8 cellular contexts compared by ENCODE assay signal in the genomic region with DNA sequence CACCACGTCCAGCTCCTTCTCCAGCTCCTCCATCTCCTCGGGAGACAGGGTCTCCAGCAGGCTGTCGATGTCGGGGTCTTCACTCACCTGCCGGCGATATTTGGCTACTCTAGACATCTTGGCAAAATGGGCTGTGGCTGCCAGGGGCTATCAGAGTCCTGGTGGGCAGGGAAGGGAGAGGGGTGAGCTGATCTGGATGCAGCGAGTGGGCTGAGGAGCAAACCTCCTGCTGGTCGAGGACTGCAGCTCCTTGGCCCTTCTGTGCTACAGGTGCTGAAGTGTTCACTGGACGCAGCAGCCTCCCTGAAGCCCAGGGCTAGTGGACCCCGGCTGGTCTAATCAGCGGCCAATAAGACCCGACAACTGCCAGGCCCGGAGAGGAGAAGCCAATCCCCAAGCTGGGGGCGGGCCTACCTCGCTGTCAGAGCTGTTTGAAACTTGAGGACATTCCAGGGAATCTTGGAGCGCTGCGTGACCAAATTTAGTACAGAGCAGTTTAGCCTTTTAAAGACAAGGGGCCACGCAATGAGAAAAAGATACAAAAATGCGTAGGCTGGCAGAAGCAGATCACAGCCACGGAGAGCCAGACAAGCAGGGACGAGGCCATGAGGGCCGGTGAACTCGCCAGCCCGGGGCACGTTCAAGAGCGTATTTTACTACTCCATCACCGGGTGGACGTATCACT. TPM values are rescaled to one million over a fixed set of nuclear protein-coding genes. Genes with fewer than 3 reads are reported as not detected.
DNase-seq lines count a peak whose midpoint lies in the region; ATAC-seq, FAIRE-seq and TF ChIP-seq lines count a peak whose summit lies in the region.

A gene (minus strand): TSS at position 325 of the 685 bp plus-strand sequence. CDS start 208 bp downstream, at position 117.

- no peak for TF ChIP-seq EP300 in HepG2 (IDR thresholded peaks at IDR 0.05; ENCODE audit: low read depth in 2 of 2, low read length in 2 of 2)
- TF ChIP-seq EP300 in HepG2 (CRISPR knock-in tag; IDR thresholded peaks at IDR 0.05; ENCODE audit: borderline replicate concordance), result no peak

- no peak within 1 kb of the TSS for H3K27ac Mint-ChIP-seq in T-helper 2 cell treated with Interferon-gamma antibody and Interleukin-4, amounts not matched to agents 5 μg/mL and 100 μg/mL, for 36 hours
- peak within 1 kb of the TSS in 1 of 2 donors; percentile 1 for H3K27ac Mint-ChIP-seq in effector memory CD8-positive, alpha-beta T cell
- H3K27ac Mint-ChIP-seq in stimulated activated memory B cell treated with anti-CD40 and anti-IgM and Interleukin-4, amounts not matched to agents 10 μg/mL and 1 μg/mL and 100 μg/mL, for 72 hours, result peak within 1 kb of the TSS; percentile 54

- CTCF ChIA-PET in PC-3 (lab: Charles Lee) (interaction anchor here (1.4 kb wide), 1 partner anchor 50 kb away, joined by 3 read pairs; no protein-coding TSS in a partner anchor), HepG2 (lab: Yijun Ruan, JAX; ENCODE audit: low intra/inter-chr PET ratio, low total read pairs) (no interaction called here)

- H3K36me3 Mint-ChIP-seq in T-helper 2 cell treated with Interferon-gamma antibody and Interleukin-4, amounts not matched to agents 5 μg/mL and 100 μg/mL, for 36 hours (ENCODE audit: low read depth), result no peaks in the 10 kb centered on the region
- H3K36me3 Mint-ChIP-seq in effector memory CD8-positive, alpha-beta T cell (ENCODE audit: insufficient read depth), result peaks cover 6% of the 10 kb centered on the region
- no peaks in the 10 kb centered on the region for H3K36me3 Mint-ChIP-seq in stimulated activated memory B cell treated with anti-CD40 and anti-IgM and Interleukin-4, amounts not matched to agents 10 μg/mL and 1 μg/mL and 100 μg/mL, for 72 hours

- 5% methylated on average over 18 of the region's 28 CpGs for WGBS in HepG2 (ENCODE audit: low lambda C conversion rate)

- TF ChIP-seq POLR2A in HepG2 (IDR thresholded peaks at IDR 0.05; ENCODE audit: insufficient read depth in 1 of 2, low read depth in 2 of 2, low read length in 2 of 2), result no peak

- no peaks in the 10 kb centered on the region for H3K9me3 Mint-ChIP-seq in T-helper 2 cell treated with Interferon-gamma antibody and Interleukin-4, amounts not matched to agents 5 μg/mL and 100 μg/mL, for 36 hours
- no peaks in the 10 kb centered on the region for H3K9me3 Mint-ChIP-seq in effector memory CD8-positive, alpha-beta T cell
- H3K9me3 Mint-ChIP-seq in stimulated activated memory B cell treated with anti-CD40 and anti-IgM and Interleukin-4, amounts not matched to agents 10 μg/mL and 1 μg/mL and 100 μg/mL, for 72 hours, result no peaks in the 10 kb centered on the region

- peaks cover 61% of the 10 kb centered on the region for H3K27me3 Mint-ChIP-seq in T-helper 2 cell treated with Interferon-gamma antibody and Interleukin-4, amounts not matched to agents 5 μg/mL and 100 μg/mL, for 36 hours (ENCODE audit: low read depth)
- H3K27me3 Mint-ChIP-seq in effector memory CD8-positive, alpha-beta T cell, result peaks cover 61 to 62% of the 10 kb centered on the region in 2 donors
- H3K27me3 Mint-ChIP-seq in stimulated activated memory B cell treated with anti-CD40 and anti-IgM and Interleukin-4, amounts not matched to agents 10 μg/mL and 1 μg/mL and 100 μg/mL, for 72 hours, result peaks cover 36% of the 10 kb centered on the region

- no peaks in the 10 kb centered on the region for H3K36me3 ChIP-seq in PC-3 (ENCODE audit: low read depth, low read length)
- no peaks in the 10 kb centered on the region for H3K36me3 ChIP-seq in HepG2 (replicated peaks in 1 of 2; ENCODE audit: control insufficient read depth in 1 of 2, insufficient read depth in 2 of 2, low read length in 2 of 2)

- H3K4me3 Mint-ChIP-seq in T-helper 2 cell treated with Interferon-gamma antibody and Interleukin-4, amounts not matched to agents 5 μg/mL and 100 μg/mL, for 36 hours, result peak within 1 kb of the TSS; percentile 10
- peak within 1 kb of the TSS; percentile 48 to 57 for H3K4me3 Mint-ChIP-seq in effector memory CD8-positive, alpha-beta T cell
- peak within 1 kb of the TSS; percentile 76 for H3K4me3 Mint-ChIP-seq in stimulated activated memory B cell treated with anti-CD40 and anti-IgM and Interleukin-4, amounts not matched to agents 10 μg/mL and 1 μg/mL and 100 μg/mL, for 72 hours

- H3K4me2 ChIP-seq in PC-3 (ENCODE audit: low read length) (peak within 1 kb of the TSS; percentile 83), HepG2 (ENCODE audit: low read depth, low read length) (peak within 1 kb of the TSS; percentile 87)

- no peaks in the 10 kb centered on the region for H3K79me2 ChIP-seq in PC-3 (ENCODE audit: low read length)
- H3K79me2 ChIP-seq in HepG2 (ENCODE audit: insufficient read depth, low read length), result no peaks in the 10 kb centered on the region

- POLR2A ChIA-PET in PC-3 (lab: Charles Lee; ENCODE audit: unreplicated experiment), result interaction anchor here (0.6 kb wide), 3 partner anchors 16 to 58 kb away, joined by 3 to 7 read pairs (median 4); a partner anchor contains a TSS
- POLR2A ChIA-PET in HepG2 (lab: Yijun Ruan, JAX), result interaction anchor here (0.9 to 2.3 kb wide), 2 partner anchors 9 to 64 kb away, joined by 3 to 12 read pairs; a partner anchor contains a TSS

- TF ChIP-seq CTCF in PC-3 (conservative IDR thresholded peaks at IDR 0.05; ENCODE audit: low read depth, low read length) (no peak), HepG2 (CRISPR knock-in tag; IDR thresholded peaks at IDR 0.05) (no peak)

- H4K20me1 ChIP-seq in PC-3 (ENCODE audit: low read length) (no peaks in the 10 kb centered on the region), HepG2 (ENCODE audit: insufficient read depth, low read length) (no peaks in the 10 kb centered on the region)

- no peaks in the 10 kb centered on the region for H3K9me2 ChIP-seq in PC-3 (replicated peaks; ENCODE audit: low read length)

- TF ChIP-seq RAD21 in HepG2 (CRISPR knock-in tag; IDR thresholded peaks at IDR 0.05), result no peak

- in situ Hi-C loops in HepG2 (cut with HindIII; ENCODE audit: extremely low pct_ligation_motif_present, low pct_unique_long_range_greater_than_20kb), result no loop called here

- peaks cover 7% of the 10 kb centered on the region for H3K4me1 Mint-ChIP-seq in T-helper 2 cell treated with Interferon-gamma antibody and Interleukin-4, amounts not matched to agents 5 μg/mL and 100 μg/mL, for 36 hours (ENCODE audit: low read depth)
- H3K4me1 Mint-ChIP-seq in effector memory CD8-positive, alpha-beta T cell (ENCODE audit: low read depth in 2 of 2), result peaks cover 4 to 9% of the 10 kb centered on the region in 2 donors
- H3K4me1 Mint-ChIP-seq in stimulated activated memory B cell treated with anti-CD40 and anti-IgM and Interleukin-4, amounts not matched to agents 10 μg/mL and 1 μg/mL and 100 μg/mL, for 72 hours, result peaks cover 15% of the 10 kb centered on the region

- FAIRE-seq in HepG2 (lab: Jason Lieb, UNC), result peak; percentile 54

- H3K9ac ChIP-seq in PC-3 (ENCODE audit: low read length) (no peak within 1 kb of the TSS), HepG2 (ENCODE audit: insufficient read depth, low read depth, low read length) (no peak within 1 kb of the TSS; the same call in 1 of the 2 replicates)

- ATAC-seq in PC-3, result peak; percentile 97
- peak; percentile 36 for ATAC-seq in effector memory CD8-positive, alpha-beta T cell (replicated peaks)
- peak; percentile 93 for ATAC-seq in HepG2
- ATAC-seq in stimulated activated memory B cell treated with anti-CD40 and anti-IgM and Interleukin-4, amounts not matched to agents 10 μg/mL and 1 μg/mL and 100 μg/mL, for 72 hours, result peak; percentile 49

- H2AFZ ChIP-seq in PC-3 (ENCODE audit: low read length) (peak within 1 kb of the TSS; percentile 88), HepG2 (ENCODE audit: low read length) (no peak within 1 kb of the TSS)

- H3K9me3 ChIP-seq in PC-3 (ENCODE audit: low read length), result no peaks in the 10 kb centered on the region
- no peaks in the 10 kb centered on the region for H3K9me3 ChIP-seq in HepG2 (ENCODE audit: low read length)

- peak within 1 kb of the TSS; percentile 66 for H3K4me3 ChIP-seq in PC-3 (ENCODE audit: low read length)
- peak within 1 kb of the TSS; percentile 20 to 63 (median 44); a peak in 5 of 6 replicates for H3K4me3 ChIP-seq in HepG2 (replicated peaks in 1 of 3; ENCODE audit: insufficient read depth in 1 of 3, low read depth in 2 of 3, low read length in 3 of 3)

- intact Hi-C loops in PC-3 (cut with micrococcal nuclease), result no loop called here
- intact Hi-C loops in HepG2 (cut with micrococcal nuclease; ENCODE audit: unreplicated experiment), result no loop called here

- H3K27ac ChIP-seq in PC-3 (ENCODE audit: low read length) (no peak within 1 kb of the TSS), HepG2 (ENCODE audit: extremely low read length, insufficient read depth, low read length) (no peak within 1 kb of the TSS)

- BruUV-seq in PC-3 (replicated peaks; lab: Mats Ljungman, UMichigan) (no TSS peak), HepG2 (replicated peaks; lab: Mats Ljungman, UMichigan) (no TSS peak)

- H3K4me1 ChIP-seq in PC-3 (ENCODE audit: insufficient read depth, low read length) (no peaks in the 10 kb centered on the region; the same call in 1 of the 2 replicates), HepG2 (ENCODE audit: insufficient read depth, low read length) (peaks cover 29% of the 10 kb centered on the region)

- DNase-seq in T-helper 2 cell treated with Interferon-gamma antibody and Interleukin-4, amounts not matched to agents 5 μg/mL and 100 μg/mL, for 36 hours (ENCODE audit: low spot score), result no peak
- DNase-seq in T-helper 2 cell (no peak), PC-3 (peak; percentile 64), HepG2 (ENCODE audit: low spot score) (peak; percentile 52), activated gamma-delta T cell treated with Interleukin-2 at 50 U/mL for 16 hours (no peak), GM19240 (ENCODE audit: insufficient read length, low spot score) (no peak)
- no peak for DNase-seq in effector memory CD8-positive, alpha-beta T cell

- H3F3A ChIP-seq in PC-3 (ENCODE audit: low read length, unreplicated experiment), result no peaks in the 10 kb centered on the region

- H3K27me3 ChIP-seq in PC-3 (ENCODE audit: low read length) (no peaks in the 10 kb centered on the region), HepG2 (ENCODE audit: control insufficient read depth in 1 of 2, insufficient read depth in 2 of 2, low read length in 2 of 2) (peaks cover 1 to 39% of the 10 kb centered on the region in 2 experiments; a peak in 3 of 5 replicates)

RNA-seq across cellular contexts. Expression of the gene that starts here (rescaled TPM):
- total RNA-seq in PC-3 (2014; rRNA removed), result 0.06 and 0.07 TPM in 2 replicates
- not detected in 2 replicates for total RNA-seq in HepG2 (2016; rRNA removed; fragmentation: Illumina TruSeq; extraction: Trizol)
- total RNA-seq in HepG2 (2016; cell fraction: cytosol; rRNA removed; fragmentation: Illumina TruSeq; extraction: Trizol; ENCODE audit: low read depth), result not detected in 2 replicates
- total RNA-seq in HepG2 (2016; cell fraction: insoluble cytoplasmic fraction; rRNA removed; fragmentation: Illumina TruSeq; extraction: Trizol), result not detected in 2 replicates
- total RNA-seq in HepG2 (2016; cell fraction: membrane; rRNA removed; fragmentation: Illumina TruSeq; extraction: Trizol), result not detected in 2 replicates
- total RNA-seq in HepG2 (2016; cell fraction: nucleus; rRNA removed; fragmentation: Illumina TruSeq; extraction: Trizol), result not detected in 2 replicates
- not detected in 2 replicates for polyA plus RNA-seq in HepG2 (2011; rRNA removed)
- polyA plus RNA-seq in HepG2 (2011; cell fraction: cytosol; rRNA removed), result 0.01 TPM in 1 of 2 replicates, not detected in the other
- not detected in 2 replicates for polyA plus RNA-seq in HepG2 (2011; cell fraction: nucleus; rRNA removed)
- polyA plus RNA-seq in HepG2 (2012), result not detected in 2 replicates
- not detected in 2 replicates for polyA plus RNA-seq in HepG2 (2016; cell fraction: cytosol; fragmentation: Illumina TruSeq; extraction: Trizol; ENCODE audit: low read depth)
- not detected in 2 replicates for polyA plus RNA-seq in HepG2 (2016; cell fraction: insoluble cytoplasmic fraction; fragmentation: Illumina TruSeq; extraction: Trizol; ENCODE audit: low read depth)
- polyA plus RNA-seq in HepG2 (2016; cell fraction: membrane; fragmentation: Illumina TruSeq; extraction: Trizol; ENCODE audit: low read depth), result not detected in 2 replicates
- not detected in 2 replicates for polyA plus RNA-seq in HepG2 (2016; cell fraction: nucleus; fragmentation: Illumina TruSeq; extraction: Trizol; ENCODE audit: insufficient read depth, low read depth)
- polyA minus RNA-seq in HepG2 (2011; rRNA and poly(A)+ RNA removed; ENCODE audit: low replicate concordance), result 0.07 TPM in 1 of 2 replicates, not detected in the other
- not detected in 2 replicates for polyA minus RNA-seq in HepG2 (2011; cell fraction: cytosol; rRNA and poly(A)+ RNA removed)
- polyA minus RNA-seq in HepG2 (2011; cell fraction: nucleus; rRNA and poly(A)+ RNA removed), result not detected in 2 replicates

Comparison
In these comparisons a context has a peak if more than half of its experiments do, and no peak if none do; other contexts are left out.
1. Peak in DNase-seq, ATAC-seq, H3K4me3 ChIP-seq and H3K4me2 ChIP-seq in PC-3; RNA of the gene not detected or under 1 TPM.
2. Peak in DNase-seq, ATAC-seq, H3K4me3 ChIP-seq and H3K4me2 ChIP-seq in HepG2; RNA of the gene not detected or under 1 TPM.
3. H3K4me3 Mint-ChIP-seq: peak in every context shown above with its lines; median percentile 76 in stimulated activated memory B cell treated with anti-CD40 and anti-IgM and Interleukin-4, amounts not matched to agents 10 μg/mL and 1 μg/mL and 100 μg/mL, for 72 hours; 52 in effector memory CD8-positive, alpha-beta T cell; 10 in T-helper 2 cell treated with Interferon-gamma antibody and Interleukin-4, amounts not matched to agents 5 μg/mL and 100 μg/mL, for 36 hours.
4. ATAC-seq: peak in every context shown above with its lines; median percentile 97 in PC-3; 93 in HepG2; 49 in stimulated activated memory B cell treated with anti-CD40 and anti-IgM and Interleukin-4, amounts not matched to agents 10 μg/mL and 1 μg/mL and 100 μg/mL, for 72 hours; 36 in effector memory CD8-positive, alpha-beta T cell.